In genomic region chr5:129718766-129719165, GRCh38 we compare ENCODE assay signal across 18 cellular contexts.
"Had no signal": no experiment of that assay in that cellular context is flagged by ENCODE, and none has a peak within 500 bp of the region (broad histone marks: within the 10 kb centered on the region; RNA-seq: fewer than 3 reads in every experiment).

No MANE protein-coding gene starts in this region.

- DNase-seq: colonic mucosa; dermis blood vessel endothelial cell; esophagus squamous epithelium; foreskin melanocyte; head of caudate nucleus; hippocampal formation; left colon; mucosa of descending colon; naive thymus-derived CD8-positive, alpha-beta T cell; posterior cingulate gyrus; sigmoid colon; stimulated activated CD4-positive, alpha-beta T cell treated with anti-CD3 and anti-CD28 coated beads, Interleukin-2, amount 100 ng/mL, for 24 hours; stimulated activated naive CD4-positive, alpha-beta T cell; stomach; substantia nigra; trophoblast cell had no signal

- H3K36me3 ChIP-seq: colonic mucosa, esophagus squamous epithelium, right atrium auricular region, sigmoid colon, stomach had no signal

- H3K27me3 ChIP-seq: colonic mucosa, esophagus squamous epithelium, right atrium auricular region, sigmoid colon, stomach had no signal

- H3K4me1 ChIP-seq: colonic mucosa, esophagus squamous epithelium, right atrium auricular region, sigmoid colon, stomach had no signal

- ATAC-seq: left colon; mucosa of descending colon; naive thymus-derived CD8-positive, alpha-beta T cell had no signal

- H3K4me3 ChIP-seq: colonic mucosa, esophagus squamous epithelium, mucosa of descending colon, right atrium auricular region, sigmoid colon, skin epidermis, stomach had no signal

- H3K9me3 ChIP-seq: colonic mucosa, esophagus squamous epithelium, mucosa of descending colon, right atrium auricular region, sigmoid colon, stomach had no signal
